In genomic region chr6:145878591-145879295, GRCh38 we compare ENCODE assay signal across 13 cellular contexts.
"Had no signal": no experiment of that assay in that cellular context is flagged by ENCODE, and none has a peak within 500 bp of the region (broad histone marks: within the 10 kb centered on the region; RNA-seq: fewer than 3 reads in every experiment).

No MANE protein-coding gene starts in this region.

- H3K36me3 ChIP-seq: cardiac muscle cell, colonic mucosa, lower lobe of right lung had no signal

- DNase-seq: activated CD4-positive, alpha-beta memory T cell treated with anti-CD3 and anti-CD28 coated beads, Interleukin-2, amount 10 ng/mL, durations not matched to agents 7 days and 5 days; activated gamma-delta T cell; activated naive CD8-positive, alpha-beta T cell treated with anti-CD3 and anti-CD28 coated beads for 36 hours; activated T-cell treated with anti-CD3 and anti-CD28 coated beads, Interleukin-2, amount 50 U/mL, for 48 hours; colonic mucosa; immature natural killer cell; left cardiac atrium; lower lobe of right lung; naive thymus-derived CD4-positive, alpha-beta T cell; retina had no signal

- H3K4me1 ChIP-seq: colonic mucosa, lower lobe of right lung had no signal

- H3K27ac ChIP-seq: cardiac muscle cell, colonic mucosa, lower lobe of right lung, tibial nerve had no signal

- H3K4me3 ChIP-seq: cardiac muscle cell, colonic mucosa, lower lobe of right lung, smooth muscle cell, tibial nerve had no signal

- H3K4me2 ChIP-seq: smooth muscle cell had no signal

- H3K27me3 ChIP-seq: cardiac muscle cell, colonic mucosa, tibial nerve had no signal

- H3K9me3 ChIP-seq: colonic mucosa, lower lobe of right lung, tibial nerve had no signal
